7 cellular contexts compared by ENCODE assay signal in genomic region chr2:26692814-26693286, GRCh38. TPM values are rescaled to one million over a fixed set of nuclear protein-coding genes. Genes with fewer than 3 reads are reported as not detected.
A peak's percentile ranks its signal among the peaks of the same experiment; 100 is the strongest.
DNase-seq lines count a peak whose midpoint lies in the region; ATAC-seq and TF ChIP-seq lines count a peak whose summit lies in the region.

No MANE protein-coding gene starts in this region.

- intact Hi-C loops in heart right ventricle (cut with DNase I) = loop anchor here in 1 of 10 donors (5.0 kb wide), 1 partner anchor 44 kb away; no protein-coding TSS in a partner anchor

- H3K36me3 ChIP-seq in H7 (replicated peaks; ENCODE audit: control insufficient read depth, insufficient read depth, low read length) (no peaks in the 10 kb centered on the region), heart right ventricle (no peaks in the 10 kb centered on the region), skeletal muscle satellite cell (ENCODE audit: insufficient read depth, low read length) (no peaks in the 10 kb centered on the region)

- ATAC-seq in heart right ventricle (peak in 2 of 8 donors; percentile 4 to 9), GM19328 (IDR thresholded peaks at IDR 0.05; ENCODE audit: unreplicated experiment) (no peak)

- peak overlapping the region; percentile 63 for H3K4me2 ChIP-seq in skeletal muscle satellite cell (ENCODE audit: low read length)

- DNase-seq in H7 (peak; percentile 85), RPMI7951 (ENCODE audit: low read depth) (peak; percentile 34), heart right ventricle (no peak), putamen (ENCODE audit: low spot score) (no peak), CD1c-positive myeloid dendritic cell (ENCODE audit: extremely low spot score) (no peak)

- H3K9me3 ChIP-seq in heart right ventricle (no peaks in the 10 kb centered on the region), skeletal muscle satellite cell (replicated peaks; ENCODE audit: low read length) (no peaks in the 10 kb centered on the region)

- TF ChIP-seq CTCF in heart right ventricle (IDR thresholded peaks at IDR 0.05) = no peak

- H3K27me3 ChIP-seq in H7 (ENCODE audit: control insufficient read depth, insufficient read depth, low read length) = peaks cover 56% of the 10 kb centered on the region
- H3K27me3 ChIP-seq in heart right ventricle = peaks cover 0 to 76% (median 52%) of the 10 kb centered on the region in 7 donors
- peaks cover 79% of the 10 kb centered on the region for H3K27me3 ChIP-seq in skeletal muscle satellite cell (ENCODE audit: control insufficient read depth, insufficient read depth, low read length)

- H3K9ac ChIP-seq in skeletal muscle satellite cell (ENCODE audit: low read depth, low read length) = no peak overlapping the region

- H3K4me1 ChIP-seq in heart right ventricle (peaks cover 4 to 25% (median 18%) of the 10 kb centered on the region in 9 donors), skeletal muscle satellite cell (ENCODE audit: control insufficient read depth, insufficient read depth, low read length) (peaks cover 5% of the 10 kb centered on the region)

- peak overlapping the region in 1 of 10 donors; percentile 1 for H3K27ac ChIP-seq in heart right ventricle

- WGBS in heart right ventricle, 2 donors = 0 to 2% methylated on average over 67 of the region's 67 CpGs

- peak overlapping the region; percentile 37 for H3K4me3 ChIP-seq in H7 (ENCODE audit: insufficient read depth, low read depth, low read length)
- peak overlapping the region in 9 of 10 donors; percentile 14 to 44 (median 34) for H3K4me3 ChIP-seq in heart right ventricle
- H3K4me3 ChIP-seq in skeletal muscle satellite cell (ENCODE audit: low read length) = peak overlapping the region; percentile 39

RNA-seq across cellular contexts. Expression of gene KCNK3, which starts 0.3 kb away (rescaled TPM):
- 0.11 and 0.48 TPM in 2 replicates for total RNA-seq in H7 (2014; rRNA removed; shearing (Covaris generic))
- 1.1 and 2.3 TPM in 2 replicates for total RNA-seq in RPMI7951 (2014; rRNA removed; shearing (Covaris generic))
- total RNA-seq in heart right ventricle = 1 to 10 TPM in 4 of 10 donors, under 1 TPM in 6; 0.19 to 6.8 (median 0.69) TPM
- 1 to 10 TPM; 1.2 to 3.3 TPM for polyA plus RNA-seq in heart right ventricle
- total RNA-seq in skeletal muscle satellite cell (2012; rRNA removed) = under 0.01 TPM in 2 replicates

RNA-seq across cellular contexts. Expression of gene CIB4, which starts 51.7 kb away (rescaled TPM):
- total RNA-seq in H7 (2014; rRNA removed; shearing (Covaris generic)) = not detected in 2 replicates
- total RNA-seq in RPMI7951 (2014; rRNA removed; shearing (Covaris generic)) = not detected in 2 replicates
- total RNA-seq in heart right ventricle = not detected
- not detected for polyA plus RNA-seq in heart right ventricle
- total RNA-seq in skeletal muscle satellite cell (2012; rRNA removed) = not detected in 2 replicates

Comparison
In these comparisons a context has a peak if more than half of its experiments do, and no peak if none do; other contexts are left out.
1. DNase-seq: peak in H7 (single experiment) and RPMI7951 (single experiment); none in heart right ventricle (0 of 2), putamen (single experiment) and CD1c-positive myeloid dendritic cell (single experiment).
2. Peak in every context shown above with its lines, with median percentiles within 50 percentile points of each other: H3K4me3 ChIP-seq.